In the genomic region with DNA sequence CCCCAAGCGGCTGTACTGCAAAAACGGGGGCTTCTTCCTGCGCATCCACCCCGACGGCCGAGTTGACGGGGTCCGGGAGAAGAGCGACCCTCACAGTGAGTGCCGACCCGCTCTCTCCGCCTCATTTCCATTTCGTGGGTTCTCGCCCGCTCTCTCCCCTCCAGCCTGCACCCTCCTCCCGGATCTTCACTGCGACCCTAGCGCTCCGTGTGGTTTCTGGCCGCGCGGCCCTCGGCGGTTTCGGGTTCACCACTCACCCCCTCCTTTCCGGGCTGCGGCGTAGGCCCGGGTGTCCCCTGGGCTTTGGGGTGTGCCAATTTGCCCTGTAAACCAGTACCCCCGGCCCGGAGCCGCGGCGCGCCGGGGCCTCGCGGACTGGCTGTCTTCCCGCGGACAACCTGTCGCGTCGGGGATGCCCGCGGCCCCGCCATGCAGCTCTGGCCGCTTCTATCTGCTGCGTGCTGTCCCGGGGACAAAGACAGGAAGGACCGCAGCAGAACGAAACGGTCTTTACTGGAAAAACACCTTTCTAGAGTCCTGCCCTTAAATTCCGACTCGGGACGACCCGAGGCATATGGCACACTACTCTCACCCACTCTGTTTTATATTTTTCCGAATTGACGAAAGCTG, we compare ENCODE assay signal across 1 cellular context.
TF ChIP-seq lines count a peak whose summit lies in the region.

No MANE protein-coding gene starts in this region.

TF ChIP-seq in WTC11, 78 proteins besides CTCF, POLR2A, EP300 and RAD21 (continued from another document):
- TF ChIP-seq, protein P1, sequence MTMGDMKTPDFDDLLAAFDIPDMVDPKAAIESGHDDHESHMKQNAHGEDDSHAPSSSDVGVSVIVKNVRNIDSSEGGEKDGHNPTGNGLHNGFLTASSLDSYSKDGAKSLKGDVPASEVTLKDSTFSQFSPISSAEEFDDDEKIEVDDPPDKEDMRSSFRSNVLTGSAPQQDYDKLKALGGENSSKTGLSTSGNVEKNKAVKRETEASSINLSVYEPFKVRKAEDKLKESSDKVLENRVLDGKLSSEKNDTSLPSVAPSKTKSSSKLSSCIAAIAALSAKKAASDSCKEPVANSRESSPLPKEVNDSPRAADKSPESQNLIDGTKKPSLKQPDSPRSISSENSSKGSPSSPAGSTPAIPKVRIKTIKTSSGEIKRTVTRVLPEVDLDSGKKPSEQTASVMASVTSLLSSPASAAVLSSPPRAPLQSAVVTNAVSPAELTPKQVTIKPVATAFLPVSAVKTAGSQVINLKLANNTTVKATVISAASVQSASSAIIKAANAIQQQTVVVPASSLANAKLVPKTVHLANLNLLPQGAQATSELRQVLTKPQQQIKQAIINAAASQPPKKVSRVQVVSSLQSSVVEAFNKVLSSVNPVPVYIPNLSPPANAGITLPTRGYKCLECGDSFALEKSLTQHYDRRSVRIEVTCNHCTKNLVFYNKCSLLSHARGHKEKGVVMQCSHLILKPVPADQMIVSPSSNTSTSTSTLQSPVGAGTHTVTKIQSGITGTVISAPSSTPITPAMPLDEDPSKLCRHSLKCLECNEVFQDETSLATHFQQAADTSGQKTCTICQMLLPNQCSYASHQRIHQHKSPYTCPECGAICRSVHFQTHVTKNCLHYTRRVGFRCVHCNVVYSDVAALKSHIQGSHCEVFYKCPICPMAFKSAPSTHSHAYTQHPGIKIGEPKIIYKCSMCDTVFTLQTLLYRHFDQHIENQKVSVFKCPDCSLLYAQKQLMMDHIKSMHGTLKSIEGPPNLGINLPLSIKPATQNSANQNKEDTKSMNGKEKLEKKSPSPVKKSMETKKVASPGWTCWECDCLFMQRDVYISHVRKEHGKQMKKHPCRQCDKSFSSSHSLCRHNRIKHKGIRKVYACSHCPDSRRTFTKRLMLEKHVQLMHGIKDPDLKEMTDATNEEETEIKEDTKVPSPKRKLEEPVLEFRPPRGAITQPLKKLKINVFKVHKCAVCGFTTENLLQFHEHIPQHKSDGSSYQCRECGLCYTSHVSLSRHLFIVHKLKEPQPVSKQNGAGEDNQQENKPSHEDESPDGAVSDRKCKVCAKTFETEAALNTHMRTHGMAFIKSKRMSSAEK (CRISPR knock-in tag; IDR thresholded peaks at IDR 0.05; ENCODE audit: borderline replicate concordance), result no peak
- TF ChIP-seq FOXP1 (CRISPR knock-in tag; IDR thresholded peaks at IDR 0.05; ENCODE audit: borderline replicate concordance) (peak; percentile 29; the same call in 1 of the 2 replicates), TEAD4 (CRISPR knock-in tag; IDR thresholded peaks at IDR 0.05) (peak; percentile 32; the same call in 1 of the 2 replicates), NFATC4 (CRISPR knock-in tag; IDR thresholded peaks at IDR 0.05) (no peak), ATF1 (CRISPR knock-in tag; IDR thresholded peaks at IDR 0.05) (no peak), JAZF1 (CRISPR knock-in tag; IDR thresholded peaks at IDR 0.05) (no peak), NFYB (CRISPR knock-in tag; conservative IDR thresholded peaks at IDR 0.05; ENCODE audit: low read depth) (no peak), JUN (CRISPR knock-in tag; IDR thresholded peaks at IDR 0.05) (peak; percentile 82; the same call in 1 of the 2 replicates)
- TF ChIP-seq, protein P2, sequence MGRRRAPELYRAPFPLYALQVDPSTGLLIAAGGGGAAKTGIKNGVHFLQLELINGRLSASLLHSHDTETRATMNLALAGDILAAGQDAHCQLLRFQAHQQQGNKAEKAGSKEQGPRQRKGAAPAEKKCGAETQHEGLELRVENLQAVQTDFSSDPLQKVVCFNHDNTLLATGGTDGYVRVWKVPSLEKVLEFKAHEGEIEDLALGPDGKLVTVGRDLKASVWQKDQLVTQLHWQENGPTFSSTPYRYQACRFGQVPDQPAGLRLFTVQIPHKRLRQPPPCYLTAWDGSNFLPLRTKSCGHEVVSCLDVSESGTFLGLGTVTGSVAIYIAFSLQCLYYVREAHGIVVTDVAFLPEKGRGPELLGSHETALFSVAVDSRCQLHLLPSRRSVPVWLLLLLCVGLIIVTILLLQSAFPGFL (CRISPR knock-in tag; IDR thresholded peaks at IDR 0.05; ENCODE audit: borderline replicate concordance), result no peak
- TF ChIP-seq, protein P3, sequence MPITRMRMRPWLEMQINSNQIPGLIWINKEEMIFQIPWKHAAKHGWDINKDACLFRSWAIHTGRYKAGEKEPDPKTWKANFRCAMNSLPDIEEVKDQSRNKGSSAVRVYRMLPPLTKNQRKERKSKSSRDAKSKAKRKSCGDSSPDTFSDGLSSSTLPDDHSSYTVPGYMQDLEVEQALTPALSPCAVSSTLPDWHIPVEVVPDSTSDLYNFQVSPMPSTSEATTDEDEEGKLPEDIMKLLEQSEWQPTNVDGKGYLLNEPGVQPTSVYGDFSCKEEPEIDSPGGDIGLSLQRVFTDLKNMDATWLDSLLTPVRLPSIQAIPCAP (CRISPR knock-in tag; IDR thresholded peaks at IDR 0.05), result 0 out of 2 replicates have a peak, but pooled peaks have one; percentile 22
- TF ChIP-seq, protein P4, sequence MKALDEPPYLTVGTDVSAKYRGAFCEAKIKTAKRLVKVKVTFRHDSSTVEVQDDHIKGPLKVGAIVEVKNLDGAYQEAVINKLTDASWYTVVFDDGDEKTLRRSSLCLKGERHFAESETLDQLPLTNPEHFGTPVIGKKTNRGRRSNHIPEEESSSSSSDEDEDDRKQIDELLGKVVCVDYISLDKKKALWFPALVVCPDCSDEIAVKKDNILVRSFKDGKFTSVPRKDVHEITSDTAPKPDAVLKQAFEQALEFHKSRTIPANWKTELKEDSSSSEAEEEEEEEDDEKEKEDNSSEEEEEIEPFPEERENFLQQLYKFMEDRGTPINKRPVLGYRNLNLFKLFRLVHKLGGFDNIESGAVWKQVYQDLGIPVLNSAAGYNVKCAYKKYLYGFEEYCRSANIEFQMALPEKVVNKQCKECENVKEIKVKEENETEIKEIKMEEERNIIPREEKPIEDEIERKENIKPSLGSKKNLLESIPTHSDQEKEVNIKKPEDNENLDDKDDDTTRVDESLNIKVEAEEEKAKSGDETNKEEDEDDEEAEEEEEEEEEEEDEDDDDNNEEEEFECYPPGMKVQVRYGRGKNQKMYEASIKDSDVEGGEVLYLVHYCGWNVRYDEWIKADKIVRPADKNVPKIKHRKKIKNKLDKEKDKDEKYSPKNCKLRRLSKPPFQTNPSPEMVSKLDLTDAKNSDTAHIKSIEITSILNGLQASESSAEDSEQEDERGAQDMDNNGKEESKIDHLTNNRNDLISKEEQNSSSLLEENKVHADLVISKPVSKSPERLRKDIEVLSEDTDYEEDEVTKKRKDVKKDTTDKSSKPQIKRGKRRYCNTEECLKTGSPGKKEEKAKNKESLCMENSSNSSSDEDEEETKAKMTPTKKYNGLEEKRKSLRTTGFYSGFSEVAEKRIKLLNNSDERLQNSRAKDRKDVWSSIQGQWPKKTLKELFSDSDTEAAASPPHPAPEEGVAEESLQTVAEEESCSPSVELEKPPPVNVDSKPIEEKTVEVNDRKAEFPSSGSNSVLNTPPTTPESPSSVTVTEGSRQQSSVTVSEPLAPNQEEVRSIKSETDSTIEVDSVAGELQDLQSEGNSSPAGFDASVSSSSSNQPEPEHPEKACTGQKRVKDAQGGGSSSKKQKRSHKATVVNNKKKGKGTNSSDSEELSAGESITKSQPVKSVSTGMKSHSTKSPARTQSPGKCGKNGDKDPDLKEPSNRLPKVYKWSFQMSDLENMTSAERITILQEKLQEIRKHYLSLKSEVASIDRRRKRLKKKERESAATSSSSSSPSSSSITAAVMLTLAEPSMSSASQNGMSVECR (CRISPR knock-in tag; IDR thresholded peaks at IDR 0.05; ENCODE audit: borderline replicate concordance), result 0 out of 2 replicates have a peak, but pooled peaks have one; percentile 56
- TF ChIP-seq, protein P5, sequence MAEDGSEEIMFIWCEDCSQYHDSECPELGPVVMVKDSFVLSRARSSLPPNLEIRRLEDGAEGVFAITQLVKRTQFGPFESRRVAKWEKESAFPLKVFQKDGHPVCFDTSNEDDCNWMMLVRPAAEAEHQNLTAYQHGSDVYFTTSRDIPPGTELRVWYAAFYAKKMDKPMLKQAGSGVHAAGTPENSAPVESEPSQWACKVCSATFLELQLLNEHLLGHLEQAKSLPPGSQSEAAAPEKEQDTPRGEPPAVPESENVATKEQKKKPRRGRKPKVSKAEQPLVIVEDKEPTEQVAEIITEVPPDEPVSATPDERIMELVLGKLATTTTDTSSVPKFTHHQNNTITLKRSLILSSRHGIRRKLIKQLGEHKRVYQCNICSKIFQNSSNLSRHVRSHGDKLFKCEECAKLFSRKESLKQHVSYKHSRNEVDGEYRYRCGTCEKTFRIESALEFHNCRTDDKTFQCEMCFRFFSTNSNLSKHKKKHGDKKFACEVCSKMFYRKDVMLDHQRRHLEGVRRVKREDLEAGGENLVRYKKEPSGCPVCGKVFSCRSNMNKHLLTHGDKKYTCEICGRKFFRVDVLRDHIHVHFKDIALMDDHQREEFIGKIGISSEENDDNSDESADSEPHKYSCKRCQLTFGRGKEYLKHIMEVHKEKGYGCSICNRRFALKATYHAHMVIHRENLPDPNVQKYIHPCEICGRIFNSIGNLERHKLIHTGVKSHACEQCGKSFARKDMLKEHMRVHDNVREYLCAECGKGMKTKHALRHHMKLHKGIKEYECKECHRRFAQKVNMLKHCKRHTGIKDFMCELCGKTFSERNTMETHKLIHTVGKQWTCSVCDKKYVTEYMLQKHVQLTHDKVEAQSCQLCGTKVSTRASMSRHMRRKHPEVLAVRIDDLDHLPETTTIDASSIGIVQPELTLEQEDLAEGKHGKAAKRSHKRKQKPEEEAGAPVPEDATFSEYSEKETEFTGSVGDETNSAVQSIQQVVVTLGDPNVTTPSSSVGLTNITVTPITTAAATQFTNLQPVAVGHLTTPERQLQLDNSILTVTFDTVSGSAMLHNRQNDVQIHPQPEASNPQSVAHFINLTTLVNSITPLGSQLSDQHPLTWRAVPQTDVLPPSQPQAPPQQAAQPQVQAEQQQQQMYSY (CRISPR knock-in tag; IDR thresholded peaks at IDR 0.05), result peak; percentile 50
TF ChIP-seq in WTC11: peak in this region for 9.
